Comparison of ENCODE assay signal across 1 cellular context in the genomic region with DNA sequence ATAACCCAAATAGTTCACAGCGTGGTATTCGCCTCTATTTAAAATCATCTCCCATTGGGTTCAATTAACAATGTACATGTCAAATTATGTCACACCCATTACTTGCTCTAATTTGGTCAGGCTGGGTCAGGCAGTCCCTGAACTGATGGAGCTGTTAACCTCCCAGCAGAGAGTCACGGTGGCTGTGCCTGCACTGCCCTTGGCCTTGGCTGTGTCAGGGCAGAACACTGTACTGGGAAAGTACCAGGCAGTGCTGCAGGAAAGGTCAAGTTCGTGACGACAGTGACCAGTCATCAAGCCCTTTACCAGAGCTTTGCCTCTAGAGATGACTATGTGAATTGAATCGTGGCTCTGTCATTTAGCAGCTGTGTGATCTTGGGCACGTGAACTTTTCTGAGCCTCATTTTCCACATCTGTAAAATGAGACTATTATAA.
TF ChIP-seq lines count a peak whose summit lies in the region.

No MANE protein-coding gene starts in this region.

TF ChIP-seq in A549, 52 proteins besides CTCF, POLR2A, EP300 and RAD21 (continued from another document):
- TF ChIP-seq HOXB13 (CRISPR knock-in tag; IDR thresholded peaks at IDR 0.05; ENCODE audit: low read depth) (no peak), ZSCAN20 (CRISPR knock-in tag; IDR thresholded peaks at IDR 0.05) (no peak), SMC3 (IDR thresholded peaks at IDR 0.05) (no peak), CEBPB (IDR thresholded peaks at IDR 0.05) (no peak), TP53 (CRISPR knock-in tag; IDR thresholded peaks at IDR 0.05) (no peak), ZNF302 (CRISPR knock-in tag; IDR thresholded peaks at IDR 0.05) (no peak), MYC (IDR thresholded peaks at IDR 0.05; ENCODE audit: borderline replicate concordance, low read length) (peak; percentile 26; the same call in 1 of the 2 replicates), MAFK (IDR thresholded peaks at IDR 0.05; ENCODE audit: partially characterized antibody) (peak; percentile 44), RFX5 (IDR thresholded peaks at IDR 0.05) (no peak), EHF (CRISPR knock-in tag; IDR thresholded peaks at IDR 0.05) (no peak), NFE2L2 (conservative IDR thresholded peaks at IDR 0.05; ENCODE audit: low read length) (no peak), HOXA7 (CRISPR knock-in tag; IDR thresholded peaks at IDR 0.05) (no peak), KDM5A (IDR thresholded peaks at IDR 0.05) (no peak), RARB (CRISPR knock-in tag; IDR thresholded peaks at IDR 0.05) (no peak), ZFP36 (IDR thresholded peaks at IDR 0.05; ENCODE audit: borderline replicate concordance, partially characterized antibody) (no peak), HDAC2 (IDR thresholded peaks at IDR 0.05) (no peak), JUN (IDR thresholded peaks at IDR 0.05) (no peak), PHF8 (IDR thresholded peaks at IDR 0.05; ENCODE audit: borderline replicate concordance, low read depth) (no peak), FOXS1 (CRISPR knock-in tag; IDR thresholded peaks at IDR 0.05) (no peak), MAX (IDR thresholded peaks at IDR 0.05) (peak; percentile 59), HOXB5 (CRISPR knock-in tag; IDR thresholded peaks at IDR 0.05) (no peak), ZC3H11A (IDR thresholded peaks at IDR 0.05) (no peak)
- TF ChIP-seq, protein P1, sequence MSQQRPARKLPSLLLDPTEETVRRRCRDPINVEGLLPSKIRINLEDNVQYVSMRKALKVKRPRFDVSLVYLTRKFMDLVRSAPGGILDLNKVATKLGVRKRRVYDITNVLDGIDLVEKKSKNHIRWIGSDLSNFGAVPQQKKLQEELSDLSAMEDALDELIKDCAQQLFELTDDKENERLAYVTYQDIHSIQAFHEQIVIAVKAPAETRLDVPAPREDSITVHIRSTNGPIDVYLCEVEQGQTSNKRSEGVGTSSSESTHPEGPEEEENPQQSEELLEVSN (IDR thresholded peaks at IDR 0.05; ENCODE audit: borderline replicate concordance, low read depth) = no peak
- TF ChIP-seq, protein P2, sequence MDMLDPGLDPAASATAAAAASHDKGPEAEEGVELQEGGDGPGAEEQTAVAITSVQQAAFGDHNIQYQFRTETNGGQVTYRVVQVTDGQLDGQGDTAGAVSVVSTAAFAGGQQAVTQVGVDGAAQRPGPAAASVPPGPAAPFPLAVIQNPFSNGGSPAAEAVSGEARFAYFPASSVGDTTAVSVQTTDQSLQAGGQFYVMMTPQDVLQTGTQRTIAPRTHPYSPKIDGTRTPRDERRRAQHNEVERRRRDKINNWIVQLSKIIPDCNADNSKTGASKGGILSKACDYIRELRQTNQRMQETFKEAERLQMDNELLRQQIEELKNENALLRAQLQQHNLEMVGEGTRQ (IDR thresholded peaks at IDR 0.05) = peak; percentile 43; the same call in 1 of the 2 replicates
- TF ChIP-seq, protein P3, sequence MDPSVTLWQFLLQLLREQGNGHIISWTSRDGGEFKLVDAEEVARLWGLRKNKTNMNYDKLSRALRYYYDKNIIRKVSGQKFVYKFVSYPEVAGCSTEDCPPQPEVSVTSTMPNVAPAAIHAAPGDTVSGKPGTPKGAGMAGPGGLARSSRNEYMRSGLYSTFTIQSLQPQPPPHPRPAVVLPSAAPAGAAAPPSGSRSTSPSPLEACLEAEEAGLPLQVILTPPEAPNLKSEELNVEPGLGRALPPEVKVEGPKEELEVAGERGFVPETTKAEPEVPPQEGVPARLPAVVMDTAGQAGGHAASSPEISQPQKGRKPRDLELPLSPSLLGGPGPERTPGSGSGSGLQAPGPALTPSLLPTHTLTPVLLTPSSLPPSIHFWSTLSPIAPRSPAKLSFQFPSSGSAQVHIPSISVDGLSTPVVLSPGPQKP (IDR thresholded peaks at IDR 0.05; ENCODE audit: low read depth, low read length) = no peak
- TF ChIP-seq, protein P4, sequence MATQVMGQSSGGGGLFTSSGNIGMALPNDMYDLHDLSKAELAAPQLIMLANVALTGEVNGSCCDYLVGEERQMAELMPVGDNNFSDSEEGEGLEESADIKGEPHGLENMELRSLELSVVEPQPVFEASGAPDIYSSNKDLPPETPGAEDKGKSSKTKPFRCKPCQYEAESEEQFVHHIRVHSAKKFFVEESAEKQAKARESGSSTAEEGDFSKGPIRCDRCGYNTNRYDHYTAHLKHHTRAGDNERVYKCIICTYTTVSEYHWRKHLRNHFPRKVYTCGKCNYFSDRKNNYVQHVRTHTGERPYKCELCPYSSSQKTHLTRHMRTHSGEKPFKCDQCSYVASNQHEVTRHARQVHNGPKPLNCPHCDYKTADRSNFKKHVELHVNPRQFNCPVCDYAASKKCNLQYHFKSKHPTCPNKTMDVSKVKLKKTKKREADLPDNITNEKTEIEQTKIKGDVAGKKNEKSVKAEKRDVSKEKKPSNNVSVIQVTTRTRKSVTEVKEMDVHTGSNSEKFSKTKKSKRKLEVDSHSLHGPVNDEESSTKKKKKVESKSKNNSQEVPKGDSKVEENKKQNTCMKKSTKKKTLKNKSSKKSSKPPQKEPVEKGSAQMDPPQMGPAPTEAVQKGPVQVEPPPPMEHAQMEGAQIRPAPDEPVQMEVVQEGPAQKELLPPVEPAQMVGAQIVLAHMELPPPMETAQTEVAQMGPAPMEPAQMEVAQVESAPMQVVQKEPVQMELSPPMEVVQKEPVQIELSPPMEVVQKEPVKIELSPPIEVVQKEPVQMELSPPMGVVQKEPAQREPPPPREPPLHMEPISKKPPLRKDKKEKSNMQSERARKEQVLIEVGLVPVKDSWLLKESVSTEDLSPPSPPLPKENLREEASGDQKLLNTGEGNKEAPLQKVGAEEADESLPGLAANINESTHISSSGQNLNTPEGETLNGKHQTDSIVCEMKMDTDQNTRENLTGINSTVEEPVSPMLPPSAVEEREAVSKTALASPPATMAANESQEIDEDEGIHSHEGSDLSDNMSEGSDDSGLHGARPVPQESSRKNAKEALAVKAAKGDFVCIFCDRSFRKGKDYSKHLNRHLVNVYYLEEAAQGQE (IDR thresholded peaks at IDR 0.05) = no peak
